8 cellular contexts compared by ENCODE assay signal in the genomic region with DNA sequence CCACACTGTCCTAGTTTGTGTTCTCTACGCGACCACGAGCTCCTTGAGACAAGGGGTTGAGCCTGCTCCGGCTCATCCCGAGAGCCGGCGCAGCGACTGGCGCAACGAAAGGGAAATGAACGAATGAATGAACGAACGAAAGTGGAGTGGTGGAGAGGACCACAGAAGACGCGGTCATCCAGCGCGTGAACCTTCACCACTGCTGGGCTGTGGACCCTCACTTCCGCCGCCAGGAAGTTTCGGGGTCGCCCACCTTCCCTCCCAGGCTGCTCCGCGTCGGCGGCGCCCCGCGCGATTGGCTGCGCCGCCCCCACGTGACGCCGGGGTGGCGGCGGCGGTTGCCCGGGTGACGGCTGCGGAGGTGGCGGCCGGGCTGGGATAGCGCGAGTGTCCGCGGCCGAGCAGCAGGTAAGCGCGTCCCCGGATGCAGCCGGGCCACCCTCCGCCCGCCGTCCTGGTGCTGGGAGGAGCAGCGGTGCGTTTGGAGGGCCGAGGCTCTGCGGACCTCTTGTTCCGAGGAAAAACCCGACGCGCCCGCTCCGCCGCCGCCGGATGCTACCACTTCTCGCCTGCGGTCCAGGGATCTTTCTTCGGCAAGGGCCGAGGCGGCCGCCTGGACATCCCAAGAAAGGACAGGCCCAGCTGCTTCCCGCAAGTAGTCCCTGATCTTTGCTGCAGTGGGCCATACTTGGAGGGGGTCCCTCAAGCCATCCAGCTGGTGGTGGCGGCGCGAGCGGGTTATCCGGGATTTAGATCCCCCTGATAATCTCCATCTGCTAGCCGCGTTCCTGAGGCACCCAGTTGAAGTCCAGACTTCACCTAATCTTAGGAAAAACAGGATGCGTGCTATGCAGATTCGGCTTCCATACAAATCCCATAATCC. TPM values are rescaled to one million over a fixed set of nuclear protein-coding genes. Genes with fewer than 3 reads are reported as not detected.
DNase-seq lines count a peak whose midpoint lies in the region; ATAC-seq lines count a peak whose summit lies in the region.

A gene with protein sequence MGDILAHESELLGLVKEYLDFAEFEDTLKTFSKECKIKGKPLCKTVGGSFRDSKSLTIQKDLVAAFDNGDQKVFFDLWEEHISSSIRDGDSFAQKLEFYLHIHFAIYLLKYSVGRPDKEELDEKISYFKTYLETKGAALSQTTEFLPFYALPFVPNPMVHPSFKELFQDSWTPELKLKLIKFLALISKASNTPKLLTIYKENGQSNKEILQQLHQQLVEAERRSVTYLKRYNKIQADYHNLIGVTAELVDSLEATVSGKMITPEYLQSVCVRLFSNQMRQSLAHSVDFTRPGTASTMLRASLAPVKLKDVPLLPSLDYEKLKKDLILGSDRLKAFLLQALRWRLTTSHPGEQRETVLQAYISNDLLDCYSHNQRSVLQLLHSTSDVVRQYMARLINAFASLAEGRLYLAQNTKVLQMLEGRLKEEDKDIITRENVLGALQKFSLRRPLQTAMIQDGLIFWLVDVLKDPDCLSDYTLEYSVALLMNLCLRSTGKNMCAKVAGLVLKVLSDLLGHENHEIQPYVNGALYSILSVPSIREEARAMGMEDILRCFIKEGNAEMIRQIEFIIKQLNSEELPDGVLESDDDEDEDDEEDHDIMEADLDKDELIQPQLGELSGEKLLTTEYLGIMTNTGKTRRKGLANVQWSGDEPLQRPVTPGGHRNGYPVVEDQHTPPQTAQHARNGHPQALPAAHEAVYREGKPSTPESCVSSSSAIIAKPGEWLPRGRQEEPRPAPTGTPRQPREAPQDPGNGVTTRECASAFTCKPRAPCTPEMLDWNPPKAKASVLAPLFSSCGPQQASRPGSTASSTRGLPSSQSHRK (plus strand): TSS at position 341 of the 883 bp plus-strand sequence. CDS start 7,608 bp downstream, outside the sequence.

- H3K4me3 Mint-ChIP-seq in activated CD8-positive, alpha-beta T cell treated with anti-CD3 and anti-CD28 coated beads, Interleukin-2, amount 10 ng/mL, durations not matched to agents 7 days and 5 days, result peak within 1 kb of the TSS; percentile 88

- CTCF ChIA-PET in activated CD8-positive, alpha-beta T cell treated with anti-CD3 and anti-CD28 coated beads, Interleukin-2, amount 10 ng/mL, durations not matched to agents 7 days and 5 days (lab: Charles Lee), result interaction anchor here (1.0 to 1.7 kb wide), 2 partner anchors 31 to 94 kb away, joined by 4 to 5 read pairs; no protein-coding TSS in a partner anchor

- H3K27me3 Mint-ChIP-seq in activated CD8-positive, alpha-beta T cell treated with anti-CD3 and anti-CD28 coated beads, Interleukin-2, amount 10 ng/mL, durations not matched to agents 7 days and 5 days (ENCODE audit: low read depth), result peaks cover 25% of the 10 kb centered on the region

- ATAC-seq in GM19328 (IDR thresholded peaks at IDR 0.05; ENCODE audit: unreplicated experiment) (peak; percentile 97), HG03457 (IDR thresholded peaks at IDR 0.05; ENCODE audit: unreplicated experiment) (peak; percentile 93)
- peak; percentile 96 for ATAC-seq in activated CD8-positive, alpha-beta T cell treated with anti-CD3 and anti-CD28 coated beads, Interleukin-2, amount 10 ng/mL, durations not matched to agents 7 days and 5 days

- POLR2A ChIA-PET in activated CD8-positive, alpha-beta T cell treated with anti-CD3 and anti-CD28 coated beads, Interleukin-2, amount 10 ng/mL, durations not matched to agents 7 days and 5 days (lab: Charles Lee), result no interaction called here

- peaks cover 14% of the 10 kb centered on the region for H3K4me1 Mint-ChIP-seq in activated CD8-positive, alpha-beta T cell treated with anti-CD3 and anti-CD28 coated beads, Interleukin-2, amount 10 ng/mL, durations not matched to agents 7 days and 5 days (ENCODE audit: low read depth)

- H3K9me3 Mint-ChIP-seq in activated CD8-positive, alpha-beta T cell treated with anti-CD3 and anti-CD28 coated beads, Interleukin-2, amount 10 ng/mL, durations not matched to agents 7 days and 5 days (ENCODE audit: insufficient read depth), result no peaks in the 10 kb centered on the region

- DNase-seq in CD1c-positive myeloid dendritic cell (ENCODE audit: extremely low spot score) (peak; percentile 88), NCI-H82 (lab: John Stamatoyannopoulos, UW) (peak; percentile 95), lung microvascular endothelial cell (ENCODE audit: low read depth in 2 of 2) (peak; percentile 53 to 57)
- peak; percentile 76 for DNase-seq in activated CD8-positive, alpha-beta T cell treated with anti-CD3 and anti-CD28 coated beads, Interleukin-2, amount 10 ng/mL, durations not matched to agents 7 days and 5 days
- DNase-seq in effector CD8-positive, alpha-beta T cell (lab: John Stamatoyannopoulos, UW), result peak; percentile 59
- peak; percentile 52 to 73 (median 52) for DNase-seq in stimulated activated CD4-positive, alpha-beta T cell treated with anti-CD3 and anti-CD28 coated beads, TNF-alpha, amount 100 ng/mL, for 24 hours (ENCODE audit: low read depth in 3 of 3)

- H3K36me3 Mint-ChIP-seq in activated CD8-positive, alpha-beta T cell treated with anti-CD3 and anti-CD28 coated beads, Interleukin-2, amount 10 ng/mL, durations not matched to agents 7 days and 5 days (ENCODE audit: low read depth), result no peaks in the 10 kb centered on the region

- H3K27ac Mint-ChIP-seq in activated CD8-positive, alpha-beta T cell treated with anti-CD3 and anti-CD28 coated beads, Interleukin-2, amount 10 ng/mL, durations not matched to agents 7 days and 5 days, result peak within 1 kb of the TSS; percentile 76

RNA-seq across cellular contexts. Expression of the gene that starts here (rescaled TPM):
- under 1 TPM; 0.65 to 0.92 TPM for total RNA-seq in activated CD8-positive, alpha-beta T cell treated with anti-CD3 and anti-CD28 coated beads, Interleukin-2, amount 10 ng/mL, durations not matched to agents 7 days and 5 days
- total RNA-seq in lung microvascular endothelial cell, result 3.5 and 4.2 TPM in 2 replicates

Comparison
In these comparisons a context has a peak if more than half of its experiments do, and no peak if none do; other contexts are left out.
1. Peak in every context shown above with its lines: DNase-seq and ATAC-seq.
2. Peak in DNase-seq and ATAC-seq in activated CD8-positive, alpha-beta T cell treated with anti-CD3 and anti-CD28 coated beads, Interleukin-2, amount 10 ng/mL, durations not matched to agents 7 days and 5 days; RNA of the gene not detected or under 1 TPM.